In genomic region chr3:156175570-156175969, GRCh38 we compare ENCODE assay signal across 34 cellular contexts. TPM values are rescaled to one million over a fixed set of nuclear protein-coding genes. Genes with fewer than 3 reads are reported as not detected.
DNase-seq lines count a peak whose midpoint lies in the region; TF ChIP-seq lines count a peak whose summit lies in the region.
"Had no signal": no experiment of that assay in that cellular context is flagged by ENCODE, and none has a peak within 500 bp of the region (broad histone marks: within the 10 kb centered on the region; RNA-seq: fewer than 3 reads in every experiment).

No MANE protein-coding gene starts in this region.

- TF ChIP-seq CTCF in AG10803 (conservative IDR thresholded peaks at IDR 0.05; ENCODE audit: low read length) (no peak), HEK293 (tag by site-specific recombination; IDR thresholded peaks at IDR 0.05) (no peak)

- no peak overlapping the region for H3K27ac ChIP-seq in HEK293 (ENCODE audit: extremely low read depth, low read depth, low read length)
- H3K27ac ChIP-seq: foreskin keratinocyte, heart left ventricle, PC-9, testis, WERI-Rb-1 had no signal

- peak; percentile 20 for DNase-seq in AG10803 (ENCODE audit: low read depth)
- DNase-seq in RPMI7951 (ENCODE audit: low read depth), result peak; percentile 82
- DNase-seq in fibroblast of peridontal ligament (ENCODE audit: extremely low read depth), result peak; percentile 9
- DNase-seq in cardiac septum (ENCODE audit: low spot score), result no peak
- no peak for DNase-seq in activated T-cell treated with anti-CD3 and anti-CD28 coated beads for 4 hours
- DNase-seq in CD1c-positive myeloid dendritic cell (ENCODE audit: extremely low spot score), result no peak
- DNase-seq: activated CD4-positive, alpha-beta T cell treated with anti-CD3 and anti-CD28 coated beads, Interleukin-2, amount 10 ng/mL, durations not matched to agents 24 days and 14 days; activated effector memory CD4-positive, alpha-beta T cell treated with anti-CD3 and anti-CD28 coated beads, Interleukin-2, amount 50 U/mL, for 16 hours; activated naive CD8-positive, alpha-beta T cell treated with anti-CD3 and anti-CD28 coated beads for 36 hours; activated T-cell treated with anti-CD3 and anti-CD28 coated beads, Interleukin-2, amount 50 U/mL, for 1 hour; anterior cingulate cortex; central memory CD4-positive, alpha-beta T cell; cortex of kidney; effector memory CD8-positive, alpha-beta T cell; foreskin keratinocyte; HCEC 1CT; heart left ventricle; kidney; left ventricle myocardium superior; NCI-H1048; NCI-H2171; NCI-H526; PC-9; Right ventricle myocardium superior; stimulated activated naive CD4-positive, alpha-beta T cell treated with Interleukin-2 at 50 U/mL for 16 hours; SW 1271; T-helper 9 cell; testis; WERI-Rb-1 had no signal

- CTCF ChIA-PET in HEK293 (lab: Yijun Ruan, JAX), result interaction anchor here (2.0 to 2.6 kb wide), 3 partner anchors 25 to 333 kb away, joined by 13 to 20 read pairs (median 14); no protein-coding TSS in a partner anchor

- POLR2A ChIA-PET in HEK293 (lab: Yijun Ruan, JAX), result no interaction called here

- no peaks in the 10 kb centered on the region for H3K4me1 ChIP-seq in HEK293 (ENCODE audit: control insufficient read depth, insufficient read depth, low read length)
- H3K4me1 ChIP-seq: foreskin keratinocyte had no signal

- intact Hi-C loops in cardiac septum (cut with DNase I), result no loop called here

- H3K4me3 ChIP-seq in AG10803 (ENCODE audit: low read length) (no peak overlapping the region), HEK293 (ENCODE audit: low read depth, low read length) (no peak overlapping the region)
- H3K4me3 ChIP-seq: heart left ventricle, PC-9, smooth muscle cell, testis had no signal

- no peaks in the 10 kb centered on the region for H3K36me3 ChIP-seq in HEK293 (ENCODE audit: control insufficient read depth in 2 of 2, insufficient read depth in 1 of 2, low read length in 2 of 2)
- H3K36me3 ChIP-seq: BE2C, heart left ventricle, WERI-Rb-1 had no signal

- no peaks in the 10 kb centered on the region for H3K9me3 ChIP-seq in HEK293 (ENCODE audit: control insufficient read depth, insufficient read depth, low read depth, low read length)
- H3K9me3 ChIP-seq: BE2C, heart left ventricle, testis had no signal

TF ChIP-seq in HEK293, 187 proteins besides CTCF, POLR2A, EP300 and RAD21:
- peak; percentile 71 for TF ChIP-seq ZNF629 (tag by site-specific recombination; IDR thresholded peaks at IDR 0.05)
- TF ChIP-seq ZNF600 (tag by site-specific recombination; IDR thresholded peaks at IDR 0.05), result no peak
- TF ChIP-seq ZNF335 (tag by site-specific recombination; conservative IDR thresholded peaks at IDR 0.05), result 0 out of 2 replicates have a peak, but pooled peaks have one; percentile 18
- peak; percentile 71 for TF ChIP-seq ZBTB21 (tag by site-specific recombination; IDR thresholded peaks at IDR 0.05)

RNA-seq across cellular contexts. Expression of gene KCNAB1, which starts 55.2 kb away (rescaled TPM):
- 0.29 and 0.96 TPM in 2 replicates for total RNA-seq in RPMI7951 (2014; rRNA removed; shearing (Covaris generic))
- total RNA-seq in cardiac septum, result 2.5 TPM
- total RNA-seq: activated CD4-positive, alpha-beta T cell treated with anti-CD3 and anti-CD28 coated beads, Interleukin-2, amount 10 ng/mL, durations not matched to agents 24 days and 14 days; activated CD8-positive, alpha-beta memory T cell treated with anti-CD3 and anti-CD28 coated beads for 36 hours; activated naive CD8-positive, alpha-beta T cell treated with anti-CD3 and anti-CD28 coated beads for 36 hours; epithelial cell of proximal tubule had no signal

Comparison
In these comparisons a context has a peak if more than half of its experiments do, and no peak if none do; other contexts are left out.
1. DNase-seq: peak in AG10803 (single experiment), RPMI7951 (single experiment) and fibroblast of peridontal ligament (single experiment); none in cardiac septum (single experiment), activated T-cell treated with anti-CD3 and anti-CD28 coated beads for 4 hours (single experiment) and CD1c-positive myeloid dendritic cell (single experiment).